Comparison of ENCODE assay signal across 8 cellular contexts in the genomic region with DNA sequence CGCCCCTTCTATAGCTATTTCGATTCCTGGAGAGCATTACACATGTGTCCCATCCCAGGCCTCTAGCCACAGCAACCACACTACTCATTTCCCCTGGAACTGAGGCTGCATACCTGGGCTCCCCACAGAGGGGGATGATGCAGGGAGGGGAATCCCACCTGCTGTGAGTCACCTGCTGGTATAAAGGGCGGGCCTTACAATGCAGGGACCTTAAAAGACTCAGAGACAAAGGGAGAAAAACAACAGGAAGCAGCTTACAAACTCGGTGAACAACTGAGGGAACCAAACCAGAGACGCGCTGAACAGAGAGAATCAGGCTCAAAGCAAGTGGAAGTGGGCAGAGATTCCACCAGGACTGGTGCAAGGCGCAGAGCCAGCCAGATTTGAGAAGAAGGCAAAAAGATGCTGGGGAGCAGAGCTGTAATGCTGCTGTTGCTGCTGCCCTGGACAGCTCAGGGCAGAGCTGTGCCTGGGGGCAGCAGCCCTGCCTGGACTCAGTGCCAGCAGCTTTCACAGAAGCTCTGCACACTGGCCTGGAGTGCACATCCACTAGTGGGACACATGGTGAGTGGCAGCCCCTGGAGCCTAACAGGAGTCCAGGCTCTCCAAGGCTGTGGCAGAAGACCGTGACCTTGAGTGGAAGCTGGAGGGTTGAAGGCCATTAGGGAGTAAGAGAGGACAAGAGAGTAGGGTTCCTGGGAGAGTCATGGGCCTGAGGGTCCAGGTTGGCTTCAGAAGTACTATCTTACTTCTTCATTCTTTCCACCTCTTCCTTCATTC. TPM values are rescaled to one million over a fixed set of nuclear protein-coding genes. Genes with fewer than 3 reads are reported as not detected.
DNase-seq lines count a peak whose midpoint lies in the region; ATAC-seq and TF ChIP-seq lines count a peak whose summit lies in the region.

IL23A (plus strand) TSS at position 242 of the 780 bp plus-strand sequence; CDS start at position 403, 161 bp downstream.

- H3K36me3 ChIP-seq in endodermal cell (ENCODE audit: control insufficient read depth, insufficient read depth, low read length) = peaks cover 17% of the 10 kb centered on the region
- H3K36me3 ChIP-seq in ovary = no peaks in the 10 kb centered on the region

- H3K27me3 Mint-ChIP-seq in activated CD4-positive, alpha-beta T cell treated with anti-CD3 and anti-CD28 coated beads, Interleukin-2, amount 10 ng/mL, durations not matched to agents 7 days and 5 days = no peaks in the 10 kb centered on the region
- H3K27me3 Mint-ChIP-seq in endodermal cell (ENCODE audit: insufficient read depth) = no peaks in the 10 kb centered on the region

- no peak for TF ChIP-seq CTCF in endodermal cell (conservative IDR thresholded peaks at IDR 0.05)
- no peak for TF ChIP-seq CTCF in ovary (IDR thresholded peaks at IDR 0.05)

- H3K4me1 Mint-ChIP-seq in activated CD4-positive, alpha-beta T cell treated with anti-CD3 and anti-CD28 coated beads, Interleukin-2, amount 10 ng/mL, durations not matched to agents 7 days and 5 days = peaks cover 53% of the 10 kb centered on the region
- H3K4me1 Mint-ChIP-seq in endodermal cell = peaks cover 19% of the 10 kb centered on the region

- H3K4me1 ChIP-seq in endodermal cell (ENCODE audit: control insufficient read depth, insufficient read depth, low read length) (no peaks in the 10 kb centered on the region), ovary (ENCODE audit: insufficient read depth) (no peaks in the 10 kb centered on the region)

- CTCF ChIA-PET in activated CD4-positive, alpha-beta T cell treated with anti-CD3 and anti-CD28 coated beads, Interleukin-2, amount 10 ng/mL, durations not matched to agents 7 days and 5 days (lab: Charles Lee) = interaction anchor here (0.5 to 2.6 kb wide), 12 partner anchors 8 to 914 kb away, joined by 3 to 11 read pairs (median 4); partner anchors contain the start of genes ANKRD52, CNPY2 and SMARCC2

- no peaks in the 10 kb centered on the region for H3K9me3 ChIP-seq in endodermal cell (ENCODE audit: control insufficient read depth, low read length)
- no peaks in the 10 kb centered on the region for H3K9me3 ChIP-seq in ovary

- H3K4me3 ChIP-seq in endodermal cell (ENCODE audit: low read length) (no peak within 1 kb of the TSS), ovary (no peak within 1 kb of the TSS)

- peak; percentile 14 for DNase-seq in DMS153 treated with DMSO at 0.1 percent for 48 hours (lab: John Stamatoyannopoulos, UW; ENCODE audit: unreplicated experiment)
- DNase-seq in activated CD4-positive, alpha-beta T cell treated with anti-CD3 and anti-CD28 coated beads, Interleukin-2, amount 10 ng/mL, durations not matched to agents 7 days and 5 days = peak; percentile 83
- DNase-seq in endodermal cell = peak; percentile 91
- peak; percentile 73 to 95 for DNase-seq in stimulated activated CD4-positive, alpha-beta T cell treated with anti-CD3 and anti-CD28 coated beads, Interleukin-4, amount 100 ng/mL, for 4 hours
- DNase-seq in putamen (ENCODE audit: low spot score) = no peak
- no peak for DNase-seq in ovary

- H3K27ac Mint-ChIP-seq in activated CD4-positive, alpha-beta T cell treated with anti-CD3 and anti-CD28 coated beads, Interleukin-2, amount 10 ng/mL, durations not matched to agents 7 days and 5 days = peak within 1 kb of the TSS; percentile 97
- peak within 1 kb of the TSS; percentile 89 for H3K27ac Mint-ChIP-seq in endodermal cell

- no peak for TF ChIP-seq EP300 in ovary (IDR thresholded peaks at IDR 0.05)

- POLR2A ChIA-PET in activated CD4-positive, alpha-beta T cell treated with anti-CD3 and anti-CD28 coated beads, Interleukin-2, amount 10 ng/mL, durations not matched to agents 7 days and 5 days (lab: Charles Lee) = interaction anchor here (0.6 to 1.6 kb wide), 5 partner anchors 12 to 434 kb away, joined by 3 to 10 read pairs (median 3); partner anchors contain the start of gene STAT2

- no peak for TF ChIP-seq POLR2A in ovary (IDR thresholded peaks at IDR 0.05)

- H3K9me3 Mint-ChIP-seq in activated CD4-positive, alpha-beta T cell treated with anti-CD3 and anti-CD28 coated beads, Interleukin-2, amount 10 ng/mL, durations not matched to agents 7 days and 5 days = no peaks in the 10 kb centered on the region
- no peaks in the 10 kb centered on the region for H3K9me3 Mint-ChIP-seq in endodermal cell

- no peak within 1 kb of the TSS for H3K9ac ChIP-seq in endodermal cell (ENCODE audit: extremely low read depth, low read length, poor library complexity, severe bottlenecking)

- WGBS in endodermal cell (ENCODE audit: insufficient coverage in 1 of 2, insufficient read length in 1 of 2), 2 experiments = 31 to 37% methylated on average over 5 to 8 of the region's 8 CpGs
- WGBS in ovary, 3 donors = 36 to 39% (median 39%) methylated on average over 8 of the region's 8 CpGs

- H3K27me3 ChIP-seq in endodermal cell (ENCODE audit: control insufficient read depth, insufficient read depth, low read length, poor library complexity, severe bottlenecking) = no peaks in the 10 kb centered on the region
- H3K27me3 ChIP-seq in ovary = no peaks in the 10 kb centered on the region

- H3K36me3 Mint-ChIP-seq in activated CD4-positive, alpha-beta T cell treated with anti-CD3 and anti-CD28 coated beads, Interleukin-2, amount 10 ng/mL, durations not matched to agents 7 days and 5 days (ENCODE audit: low read depth) = peaks cover 39% of the 10 kb centered on the region
- H3K36me3 Mint-ChIP-seq in endodermal cell (ENCODE audit: low read depth) = peaks cover 14% of the 10 kb centered on the region

- ATAC-seq in HG03442 (IDR thresholded peaks at IDR 0.05; ENCODE audit: unreplicated experiment) (peak; percentile 38), HG03460 (IDR thresholded peaks at IDR 0.05; ENCODE audit: unreplicated experiment) (no peak)

- peak within 1 kb of the TSS; percentile 73 for H3K4me3 Mint-ChIP-seq in activated CD4-positive, alpha-beta T cell treated with anti-CD3 and anti-CD28 coated beads, Interleukin-2, amount 10 ng/mL, durations not matched to agents 7 days and 5 days
- H3K4me3 Mint-ChIP-seq in endodermal cell = peak within 1 kb of the TSS; percentile 51

- intact Hi-C loops in ovary (cut with DNase I) = loop anchor here in 1 of 4 donors (10.0 kb wide), 1 partner anchor 126 kb away; the partner anchor contains the start of gene SPRYD4

- H3K27ac ChIP-seq in endodermal cell (ENCODE audit: low read depth, low read length) = no peak within 1 kb of the TSS
- H3K27ac ChIP-seq in ovary = no peak within 1 kb of the TSS

RNA-seq across cellular contexts. Expression of gene IL23A, which starts in this region (rescaled TPM):
- total RNA-seq in activated CD4-positive, alpha-beta T cell treated with anti-CD3 and anti-CD28 coated beads, Interleukin-2, amount 10 ng/mL, durations not matched to agents 7 days and 5 days = 1 to 10 TPM; 6.1 to 8.0 TPM
- total RNA-seq in endodermal cell (10 to 100 TPM in 1 of 2 donors, 1 to 10 TPM in 1; 4.6 to 10.4 TPM), ovary (under 1 TPM in 2 of 7 donors, not detected in 5; 0.23 to 0.35 TPM)
- polyA plus RNA-seq in endodermal cell (2013, experiment 1 of 2) = 0.61 TPM
- 0.99 TPM for polyA plus RNA-seq in endodermal cell (2013, experiment 2 of 2)
- polyA plus RNA-seq in ovary = under 1 TPM in 1 of 2 donors, not detected in 1; 0.16 TPM

Comparison
In these comparisons a context has a peak if more than half of its experiments do, and no peak if none do; other contexts are left out.
1. RNA of gene IL23A (total RNA-seq): 4.6 to 10.4 TPM in endodermal cell and 6.1 to 8.0 TPM in activated CD4-positive, alpha-beta T cell treated with anti-CD3 and anti-CD28 coated beads, Interleukin-2, amount 10 ng/mL, durations not matched to agents 7 days and 5 days; 0.23 to 0.35 TPM in ovary; every median in the first group is over 4 times any median in the second.
2. DNase-seq: peak in DMS153 treated with DMSO at 0.1 percent for 48 hours (single experiment), activated CD4-positive, alpha-beta T cell treated with anti-CD3 and anti-CD28 coated beads, Interleukin-2, amount 10 ng/mL, durations not matched to agents 7 days and 5 days (single experiment), endodermal cell (single experiment) and stimulated activated CD4-positive, alpha-beta T cell treated with anti-CD3 and anti-CD28 coated beads, Interleukin-4, amount 100 ng/mL, for 4 hours (2 of 2); none in putamen (single experiment) and ovary (0 of 5).